Comparison of ENCODE assay signal across 19 cellular contexts in the genomic region with DNA sequence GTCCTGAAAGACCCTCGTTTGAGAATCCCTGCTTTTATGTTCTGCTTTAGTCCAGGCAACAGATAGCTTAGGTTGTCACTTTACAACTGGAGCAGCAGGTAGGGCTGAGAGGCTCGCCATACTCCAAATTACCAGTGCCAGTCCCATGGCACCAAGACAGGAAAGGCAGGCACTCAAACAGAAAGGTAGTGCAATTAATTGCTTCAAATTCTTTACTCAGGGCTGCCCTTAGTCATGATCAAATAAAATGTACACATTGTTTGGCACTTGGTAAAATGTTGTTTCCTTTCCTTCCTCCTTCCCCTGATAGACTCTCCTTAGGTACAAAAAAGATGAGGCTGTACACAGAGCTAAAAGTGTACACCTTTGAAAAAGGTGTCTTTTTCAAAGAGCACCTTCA.
"Had no signal": no experiment of that assay in that cellular context is flagged by ENCODE, and none has a peak within 500 bp of the region (broad histone marks: within the 10 kb centered on the region; RNA-seq: fewer than 3 reads in every experiment).

No MANE protein-coding gene starts in this region.

- ATAC-seq: activated CD8-positive, alpha-beta memory T cell treated with anti-CD3 and anti-CD28 coated beads, Interleukin-2, amount 10 ng/mL, durations not matched to agents 7 days and 5 days; WTC11 had no signal

- DNase-seq: activated CD4-positive, alpha-beta T cell treated with anti-CD3 and anti-CD28 coated beads for 48 hours; activated CD4-positive, alpha-beta T cell treated with anti-CD3 and anti-CD28 coated beads, Interleukin-2, amount 50 U/mL, for 48 hours; activated CD4-positive, CD25-positive, alpha-beta regulatory T cell treated with anti-CD3 and anti-CD28 coated beads, Interleukin-2, amount 50 U/mL, for 72 hours; activated CD8-positive, alpha-beta memory T cell treated with anti-CD3 and anti-CD28 coated beads, Interleukin-2, amount 10 ng/mL, durations not matched to agents 7 days and 5 days; activated effector memory CD4-positive, alpha-beta T cell treated with Interleukin-2 at 50 U/mL for 16 hours; activated naive CD4-positive, alpha-beta T cell; activated T-cell treated with anti-CD3 and anti-CD28 coated beads, Interleukin-2, amount 50 U/mL, for 24 hours; aorta; cerebellar nuclear complex; NCI-H1048; NCI-H146; NCI-H187 treated with DMSO at 0.1 percent for 48 hours; NCI-H2081 treated with DMSO at 0.1 percent for 48 hours; NCI-H446 treated with DMSO at 0.1 percent for 48 hours; NCI-H524 treated with DMSO at 0.1 percent for 48 hours; NCI-H82; SHP77 treated with DMSO at 0.1 percent for 48 hours had no signal

- H3K27ac ChIP-seq: KMS-11 had no signal
